In the genomic region with DNA sequence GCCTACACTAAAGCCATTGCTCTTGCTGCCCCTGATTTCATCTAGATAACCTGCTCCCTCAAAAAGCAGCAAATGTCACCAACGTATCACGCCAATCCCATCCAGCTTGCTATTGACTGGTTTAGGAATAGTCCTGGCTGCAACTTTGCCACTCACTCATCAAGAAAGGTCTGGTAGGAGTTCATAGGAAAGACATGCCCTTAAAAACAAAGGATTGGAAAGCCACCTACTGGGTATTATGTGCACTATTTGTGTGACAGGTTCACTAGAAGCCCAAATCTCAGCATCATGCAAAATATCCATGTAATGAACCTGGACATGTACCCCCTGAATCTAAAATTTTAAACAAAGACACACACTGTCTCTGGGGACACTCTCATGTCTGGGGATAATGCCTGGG, we compare ENCODE assay signal across 1 cellular context.
TF ChIP-seq lines count a peak whose summit lies in the region.

No MANE protein-coding gene starts in this region.

TF ChIP-seq in liver, 16 proteins besides CTCF, POLR2A, EP300 and RAD21 (continued from another document):
- TF ChIP-seq REST (IDR thresholded peaks at IDR 0.05) (no peak), HNF4G (IDR thresholded peaks at IDR 0.05) (no peak), NR2F2 (IDR thresholded peaks at IDR 0.05) (no peak), EGR1 (IDR thresholded peaks at IDR 0.05; ENCODE audit: low read depth in 2 of 2) (no peak), MAX (IDR thresholded peaks at IDR 0.05) (no peak), SP1 (IDR thresholded peaks at IDR 0.05) (no peak), HNF4A (conservative IDR thresholded peaks at IDR 0.05) (no peak), RXRA (IDR thresholded peaks at IDR 0.05) (no peak)
- TF ChIP-seq, protein P1, sequence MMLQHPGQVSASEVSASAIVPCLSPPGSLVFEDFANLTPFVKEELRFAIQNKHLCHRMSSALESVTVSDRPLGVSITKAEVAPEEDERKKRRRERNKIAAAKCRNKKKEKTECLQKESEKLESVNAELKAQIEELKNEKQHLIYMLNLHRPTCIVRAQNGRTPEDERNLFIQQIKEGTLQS (IDR thresholded peaks at IDR 0.05), result no peak
- TF ChIP-seq, protein P2, sequence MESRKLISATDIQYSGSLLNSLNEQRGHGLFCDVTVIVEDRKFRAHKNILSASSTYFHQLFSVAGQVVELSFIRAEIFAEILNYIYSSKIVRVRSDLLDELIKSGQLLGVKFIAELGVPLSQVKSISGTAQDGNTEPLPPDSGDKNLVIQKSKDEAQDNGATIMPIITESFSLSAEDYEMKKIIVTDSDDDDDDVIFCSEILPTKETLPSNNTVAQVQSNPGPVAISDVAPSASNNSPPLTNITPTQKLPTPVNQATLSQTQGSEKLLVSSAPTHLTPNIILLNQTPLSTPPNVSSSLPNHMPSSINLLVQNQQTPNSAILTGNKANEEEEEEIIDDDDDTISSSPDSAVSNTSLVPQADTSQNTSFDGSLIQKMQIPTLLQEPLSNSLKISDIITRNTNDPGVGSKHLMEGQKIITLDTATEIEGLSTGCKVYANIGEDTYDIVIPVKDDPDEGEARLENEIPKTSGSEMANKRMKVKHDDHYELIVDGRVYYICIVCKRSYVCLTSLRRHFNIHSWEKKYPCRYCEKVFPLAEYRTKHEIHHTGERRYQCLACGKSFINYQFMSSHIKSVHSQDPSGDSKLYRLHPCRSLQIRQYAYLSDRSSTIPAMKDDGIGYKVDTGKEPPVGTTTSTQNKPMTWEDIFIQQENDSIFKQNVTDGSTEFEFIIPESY (IDR thresholded peaks at IDR 0.05), result no peak
TF ChIP-seq in liver: peak in this region for 0.
